1 cellular context compared by ENCODE assay signal in the genomic region with DNA sequence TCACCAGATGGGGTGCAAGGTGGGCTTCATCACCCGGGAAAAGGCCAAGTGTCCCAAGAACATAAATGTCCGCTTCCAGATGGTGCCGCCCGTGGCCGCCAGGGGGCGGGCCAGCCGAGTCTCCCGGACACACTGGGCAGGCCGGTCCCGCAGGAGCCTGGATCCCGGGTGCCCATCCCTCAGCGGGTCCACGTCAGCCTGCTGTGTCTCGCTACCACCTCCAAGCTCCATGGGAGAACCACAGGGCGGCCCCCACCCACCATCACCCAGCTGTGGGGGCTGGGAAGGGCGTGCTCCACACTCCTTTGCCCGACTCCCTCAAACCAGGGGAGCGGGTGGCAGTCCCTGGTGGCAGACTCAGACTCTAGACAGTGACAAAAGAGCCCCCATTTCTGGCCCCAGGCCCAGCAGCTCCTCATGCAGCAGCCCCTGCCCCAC.
TF ChIP-seq lines count a peak whose summit lies in the region.

No MANE protein-coding gene starts in this region.

TF ChIP-seq in HEK293, 187 proteins besides CTCF, POLR2A, EP300 and RAD21 (continued from another document and continues in another):
- TF ChIP-seq, protein P1, sequence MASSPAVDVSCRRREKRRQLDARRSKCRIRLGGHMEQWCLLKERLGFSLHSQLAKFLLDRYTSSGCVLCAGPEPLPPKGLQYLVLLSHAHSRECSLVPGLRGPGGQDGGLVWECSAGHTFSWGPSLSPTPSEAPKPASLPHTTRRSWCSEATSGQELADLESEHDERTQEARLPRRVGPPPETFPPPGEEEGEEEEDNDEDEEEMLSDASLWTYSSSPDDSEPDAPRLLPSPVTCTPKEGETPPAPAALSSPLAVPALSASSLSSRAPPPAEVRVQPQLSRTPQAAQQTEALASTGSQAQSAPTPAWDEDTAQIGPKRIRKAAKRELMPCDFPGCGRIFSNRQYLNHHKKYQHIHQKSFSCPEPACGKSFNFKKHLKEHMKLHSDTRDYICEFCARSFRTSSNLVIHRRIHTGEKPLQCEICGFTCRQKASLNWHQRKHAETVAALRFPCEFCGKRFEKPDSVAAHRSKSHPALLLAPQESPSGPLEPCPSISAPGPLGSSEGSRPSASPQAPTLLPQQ (tag by site-specific recombination; IDR thresholded peaks at IDR 0.05) = 0 out of 2 replicates have a peak, but pooled peaks have one; percentile 20
- no peak for TF ChIP-seq TCF7L2 (IDR thresholded peaks at IDR 0.05; ENCODE audit: borderline replicate concordance, low read depth, low read length)
- no peak for TF ChIP-seq ZNF157 (tag by site-specific recombination; IDR thresholded peaks at IDR 0.05)
- peak; percentile 65; the same call in 1 of the 2 replicates for TF ChIP-seq ZNF423 (tag by site-specific recombination; IDR thresholded peaks at IDR 0.05)
- TF ChIP-seq EGR2 (tag by site-specific recombination; IDR thresholded peaks at IDR 0.05; ENCODE audit: low read depth) = peak; percentile 57; the same call in 1 of the 2 replicates
- TF ChIP-seq, protein P2, sequence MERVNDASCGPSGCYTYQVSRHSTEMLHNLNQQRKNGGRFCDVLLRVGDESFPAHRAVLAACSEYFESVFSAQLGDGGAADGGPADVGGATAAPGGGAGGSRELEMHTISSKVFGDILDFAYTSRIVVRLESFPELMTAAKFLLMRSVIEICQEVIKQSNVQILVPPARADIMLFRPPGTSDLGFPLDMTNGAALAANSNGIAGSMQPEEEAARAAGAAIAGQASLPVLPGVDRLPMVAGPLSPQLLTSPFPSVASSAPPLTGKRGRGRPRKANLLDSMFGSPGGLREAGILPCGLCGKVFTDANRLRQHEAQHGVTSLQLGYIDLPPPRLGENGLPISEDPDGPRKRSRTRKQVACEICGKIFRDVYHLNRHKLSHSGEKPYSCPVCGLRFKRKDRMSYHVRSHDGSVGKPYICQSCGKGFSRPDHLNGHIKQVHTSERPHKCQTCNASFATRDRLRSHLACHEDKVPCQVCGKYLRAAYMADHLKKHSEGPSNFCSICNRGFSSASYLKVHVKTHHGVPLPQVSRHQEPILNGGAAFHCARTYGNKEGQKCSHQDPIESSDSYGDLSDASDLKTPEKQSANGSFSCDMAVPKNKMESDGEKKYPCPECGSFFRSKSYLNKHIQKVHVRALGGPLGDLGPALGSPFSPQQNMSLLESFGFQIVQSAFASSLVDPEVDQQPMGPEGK (tag by site-specific recombination; IDR thresholded peaks at IDR 0.05) = peak; percentile 91
- TF ChIP-seq ZNF629 (tag by site-specific recombination; IDR thresholded peaks at IDR 0.05) = no peak; the same call in 1 of the 2 replicates
- TF ChIP-seq, protein P3, sequence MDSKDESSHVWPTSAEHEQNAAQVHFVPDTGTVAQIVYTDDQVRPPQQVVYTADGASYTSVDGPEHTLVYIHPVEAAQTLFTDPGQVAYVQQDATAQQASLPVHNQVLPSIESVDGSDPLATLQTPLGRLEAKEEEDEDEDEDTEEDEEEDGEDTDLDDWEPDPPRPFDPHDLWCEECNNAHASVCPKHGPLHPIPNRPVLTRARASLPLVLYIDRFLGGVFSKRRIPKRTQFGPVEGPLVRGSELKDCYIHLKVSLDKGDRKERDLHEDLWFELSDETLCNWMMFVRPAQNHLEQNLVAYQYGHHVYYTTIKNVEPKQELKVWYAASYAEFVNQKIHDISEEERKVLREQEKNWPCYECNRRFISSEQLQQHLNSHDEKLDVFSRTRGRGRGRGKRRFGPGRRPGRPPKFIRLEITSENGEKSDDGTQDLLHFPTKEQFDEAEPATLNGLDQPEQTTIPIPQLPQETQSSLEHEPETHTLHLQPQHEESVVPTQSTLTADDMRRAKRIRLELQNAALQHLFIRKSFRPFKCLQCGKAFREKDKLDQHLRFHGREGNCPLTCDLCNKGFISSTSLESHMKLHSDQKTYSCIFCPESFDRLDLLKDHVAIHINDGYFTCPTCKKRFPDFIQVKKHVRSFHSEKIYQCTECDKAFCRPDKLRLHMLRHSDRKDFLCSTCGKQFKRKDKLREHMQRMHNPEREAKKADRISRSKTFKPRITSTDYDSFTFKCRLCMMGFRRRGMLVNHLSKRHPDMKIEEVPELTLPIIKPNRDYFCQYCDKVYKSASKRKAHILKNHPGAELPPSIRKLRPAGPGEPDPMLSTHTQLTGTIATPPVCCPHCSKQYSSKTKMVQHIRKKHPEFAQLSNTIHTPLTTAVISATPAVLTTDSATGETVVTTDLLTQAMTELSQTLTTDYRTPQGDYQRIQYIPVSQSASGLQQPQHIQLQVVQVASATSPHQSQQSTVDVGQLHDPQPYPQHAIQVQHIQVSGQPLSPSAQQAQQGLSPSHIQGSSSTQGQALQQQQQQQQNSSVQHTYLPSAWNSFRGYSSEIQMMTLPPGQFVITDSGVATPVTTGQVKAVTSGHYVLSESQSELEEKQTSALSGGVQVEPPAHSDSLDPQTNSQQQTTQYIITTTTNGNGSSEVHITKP (tag by site-specific recombination; IDR thresholded peaks at IDR 0.05) = no peak
- 0 out of 2 replicates have a peak, but pooled peaks have one; percentile 18 for TF ChIP-seq BCL11B (tag by site-specific recombination; IDR thresholded peaks at IDR 0.05; ENCODE audit: low read depth)
- no peak for TF ChIP-seq SCRT2 (tag by site-specific recombination; IDR thresholded peaks at IDR 0.05)
- TF ChIP-seq SCRT1 (tag by site-specific recombination; IDR thresholded peaks at IDR 0.05; ENCODE audit: borderline replicate concordance) = no peak
- TF ChIP-seq, protein P4, sequence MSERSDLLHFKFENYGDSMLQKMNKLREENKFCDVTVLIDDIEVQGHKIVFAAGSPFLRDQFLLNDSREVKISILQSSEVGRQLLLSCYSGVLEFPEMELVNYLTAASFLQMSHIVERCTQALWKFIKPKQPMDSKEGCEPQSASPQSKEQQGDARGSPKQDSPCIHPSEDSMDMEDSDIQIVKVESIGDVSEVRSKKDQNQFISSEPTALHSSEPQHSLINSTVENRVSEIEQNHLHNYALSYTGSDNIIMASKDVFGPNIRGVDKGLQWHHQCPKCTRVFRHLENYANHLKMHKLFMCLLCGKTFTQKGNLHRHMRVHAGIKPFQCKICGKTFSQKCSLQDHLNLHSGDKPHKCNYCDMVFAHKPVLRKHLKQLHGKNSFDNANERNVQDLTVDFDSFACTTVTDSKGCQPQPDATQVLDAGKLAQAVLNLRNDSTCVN (tag by site-specific recombination; optimal IDR thresholded peaks at IDR 0.05) = peak; percentile 29
- TF ChIP-seq GLI4 (tag by site-specific recombination; IDR thresholded peaks at IDR 0.05) = no peak
- peak; percentile 69 for TF ChIP-seq ZBTB8A (tag by site-specific recombination; IDR thresholded peaks at IDR 0.05)
- TF ChIP-seq, protein P5, sequence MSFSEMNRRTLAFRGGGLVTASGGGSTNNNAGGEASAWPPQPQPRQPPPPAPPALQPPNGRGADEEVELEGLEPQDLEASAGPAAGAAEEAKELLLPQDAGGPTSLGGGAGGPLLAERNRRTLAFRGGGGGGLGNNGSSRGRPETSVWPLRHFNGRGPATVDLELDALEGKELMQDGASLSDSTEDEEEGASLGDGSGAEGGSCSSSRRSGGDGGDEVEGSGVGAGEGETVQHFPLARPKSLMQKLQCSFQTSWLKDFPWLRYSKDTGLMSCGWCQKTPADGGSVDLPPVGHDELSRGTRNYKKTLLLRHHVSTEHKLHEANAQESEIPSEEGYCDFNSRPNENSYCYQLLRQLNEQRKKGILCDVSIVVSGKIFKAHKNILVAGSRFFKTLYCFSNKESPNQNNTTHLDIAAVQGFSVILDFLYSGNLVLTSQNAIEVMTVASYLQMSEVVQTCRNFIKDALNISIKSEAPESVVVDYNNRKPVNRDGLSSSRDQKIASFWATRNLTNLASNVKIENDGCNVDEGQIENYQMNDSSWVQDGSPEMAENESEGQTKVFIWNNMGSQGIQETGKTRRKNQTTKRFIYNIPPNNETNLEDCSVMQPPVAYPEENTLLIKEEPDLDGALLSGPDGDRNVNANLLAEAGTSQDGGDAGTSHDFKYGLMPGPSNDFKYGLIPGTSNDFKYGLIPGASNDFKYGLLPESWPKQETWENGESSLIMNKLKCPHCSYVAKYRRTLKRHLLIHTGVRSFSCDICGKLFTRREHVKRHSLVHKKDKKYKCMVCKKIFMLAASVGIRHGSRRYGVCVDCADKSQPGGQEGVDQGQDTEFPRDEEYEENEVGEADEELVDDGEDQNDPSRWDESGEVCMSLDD (tag by site-specific recombination; IDR thresholded peaks at IDR 0.05) = no peak
- TF ChIP-seq ZBTB17 (tag by site-specific recombination; IDR thresholded peaks at IDR 0.05) = peak; percentile 47; the same call in 1 of the 2 replicates
- TF ChIP-seq ZNF302 (tag by site-specific recombination; IDR thresholded peaks at IDR 0.05; ENCODE audit: low read depth) = no peak
- no peak for TF ChIP-seq ZNF16 (tag by site-specific recombination; IDR thresholded peaks at IDR 0.05; ENCODE audit: low read depth)
- TF ChIP-seq ZFP41 (tag by site-specific recombination; IDR thresholded peaks at IDR 0.05; ENCODE audit: borderline replicate concordance) = no peak
- TF ChIP-seq ZNF677 (tag by site-specific recombination; IDR thresholded peaks at IDR 0.05) = no peak
- TF ChIP-seq SP7 (tag by site-specific recombination; IDR thresholded peaks at IDR 0.05) = peak; percentile 32; the same call in 1 of the 2 replicates
- TF ChIP-seq, protein P6, sequence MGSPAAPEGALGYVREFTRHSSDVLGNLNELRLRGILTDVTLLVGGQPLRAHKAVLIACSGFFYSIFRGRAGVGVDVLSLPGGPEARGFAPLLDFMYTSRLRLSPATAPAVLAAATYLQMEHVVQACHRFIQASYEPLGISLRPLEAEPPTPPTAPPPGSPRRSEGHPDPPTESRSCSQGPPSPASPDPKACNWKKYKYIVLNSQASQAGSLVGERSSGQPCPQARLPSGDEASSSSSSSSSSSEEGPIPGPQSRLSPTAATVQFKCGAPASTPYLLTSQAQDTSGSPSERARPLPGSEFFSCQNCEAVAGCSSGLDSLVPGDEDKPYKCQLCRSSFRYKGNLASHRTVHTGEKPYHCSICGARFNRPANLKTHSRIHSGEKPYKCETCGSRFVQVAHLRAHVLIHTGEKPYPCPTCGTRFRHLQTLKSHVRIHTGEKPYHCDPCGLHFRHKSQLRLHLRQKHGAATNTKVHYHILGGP (tag by site-specific recombination; IDR thresholded peaks at IDR 0.05) = no peak
- TF ChIP-seq ZNF600 (tag by site-specific recombination; IDR thresholded peaks at IDR 0.05) = peak; percentile 44
- no peak for TF ChIP-seq FEZF1 (tag by site-specific recombination; IDR thresholded peaks at IDR 0.05)
- 0 out of 2 replicates have a peak, but pooled peaks have one; percentile 27 for TF ChIP-seq ZEB2 (tag by site-specific recombination; IDR thresholded peaks at IDR 0.05)
- no peak for TF ChIP-seq MZF1 (tag by site-specific recombination; IDR thresholded peaks at IDR 0.05; ENCODE audit: borderline replicate concordance)
- no peak for TF ChIP-seq ZNF768 (tag by site-specific recombination; IDR thresholded peaks at IDR 0.05)
- TF ChIP-seq ZFHX2 (tag by site-specific recombination; conservative IDR thresholded peaks at IDR 0.05) = peak; percentile 81
- peak; percentile 80 for TF ChIP-seq IKZF3 (tag by site-specific recombination; IDR thresholded peaks at IDR 0.05)
- TF ChIP-seq ZNF133 (tag by site-specific recombination; IDR thresholded peaks at IDR 0.05) = no peak
- TF ChIP-seq, protein P7, sequence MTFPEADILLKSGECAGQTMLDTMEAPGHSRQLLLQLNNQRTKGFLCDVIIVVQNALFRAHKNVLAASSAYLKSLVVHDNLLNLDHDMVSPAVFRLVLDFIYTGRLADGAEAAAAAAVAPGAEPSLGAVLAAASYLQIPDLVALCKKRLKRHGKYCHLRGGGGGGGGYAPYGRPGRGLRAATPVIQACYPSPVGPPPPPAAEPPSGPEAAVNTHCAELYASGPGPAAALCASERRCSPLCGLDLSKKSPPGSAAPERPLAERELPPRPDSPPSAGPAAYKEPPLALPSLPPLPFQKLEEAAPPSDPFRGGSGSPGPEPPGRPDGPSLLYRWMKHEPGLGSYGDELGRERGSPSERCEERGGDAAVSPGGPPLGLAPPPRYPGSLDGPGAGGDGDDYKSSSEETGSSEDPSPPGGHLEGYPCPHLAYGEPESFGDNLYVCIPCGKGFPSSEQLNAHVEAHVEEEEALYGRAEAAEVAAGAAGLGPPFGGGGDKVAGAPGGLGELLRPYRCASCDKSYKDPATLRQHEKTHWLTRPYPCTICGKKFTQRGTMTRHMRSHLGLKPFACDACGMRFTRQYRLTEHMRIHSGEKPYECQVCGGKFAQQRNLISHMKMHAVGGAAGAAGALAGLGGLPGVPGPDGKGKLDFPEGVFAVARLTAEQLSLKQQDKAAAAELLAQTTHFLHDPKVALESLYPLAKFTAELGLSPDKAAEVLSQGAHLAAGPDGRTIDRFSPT (tag by site-specific recombination; IDR thresholded peaks at IDR 0.05) = peak; percentile 54
- TF ChIP-seq GLIS1 (tag by site-specific recombination; IDR thresholded peaks at IDR 0.05) = peak; percentile 90
- TF ChIP-seq, protein P8, sequence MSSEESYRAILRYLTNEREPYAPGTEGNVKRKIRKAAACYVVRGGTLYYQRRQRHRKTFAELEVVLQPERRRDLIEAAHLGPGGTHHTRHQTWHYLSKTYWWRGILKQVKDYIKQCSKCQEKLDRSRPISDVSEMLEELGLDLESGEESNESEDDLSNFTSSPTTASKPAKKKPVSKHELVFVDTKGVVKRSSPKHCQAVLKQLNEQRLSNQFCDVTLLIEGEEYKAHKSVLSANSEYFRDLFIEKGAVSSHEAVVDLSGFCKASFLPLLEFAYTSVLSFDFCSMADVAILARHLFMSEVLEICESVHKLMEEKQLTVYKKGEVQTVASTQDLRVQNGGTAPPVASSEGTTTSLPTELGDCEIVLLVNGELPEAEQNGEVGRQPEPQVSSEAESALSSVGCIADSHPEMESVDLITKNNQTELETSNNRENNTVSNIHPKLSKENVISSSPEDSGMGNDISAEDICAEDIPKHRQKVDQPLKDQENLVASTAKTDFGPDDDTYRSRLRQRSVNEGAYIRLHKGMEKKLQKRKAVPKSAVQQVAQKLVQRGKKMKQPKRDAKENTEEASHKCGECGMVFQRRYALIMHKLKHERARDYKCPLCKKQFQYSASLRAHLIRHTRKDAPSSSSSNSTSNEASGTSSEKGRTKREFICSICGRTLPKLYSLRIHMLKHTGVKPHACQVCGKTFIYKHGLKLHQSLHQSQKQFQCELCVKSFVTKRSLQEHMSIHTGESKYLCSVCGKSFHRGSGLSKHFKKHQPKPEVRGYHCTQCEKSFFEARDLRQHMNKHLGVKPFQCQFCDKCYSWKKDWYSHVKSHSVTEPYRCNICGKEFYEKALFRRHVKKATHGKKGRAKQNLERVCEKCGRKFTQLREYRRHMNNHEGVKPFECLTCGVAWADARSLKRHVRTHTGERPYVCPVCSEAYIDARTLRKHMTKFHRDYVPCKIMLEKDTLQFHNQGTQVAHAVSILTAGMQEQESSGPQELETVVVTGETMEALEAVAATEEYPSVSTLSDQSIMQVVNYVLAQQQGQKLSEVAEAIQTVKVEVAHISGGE (tag by site-specific recombination; conservative IDR thresholded peaks at IDR 0.05; ENCODE audit: low read depth) = no peak
- TF ChIP-seq ZNF624 (tag by site-specific recombination; IDR thresholded peaks at IDR 0.05) = no peak
- no peak for TF ChIP-seq ZNF184 (tag by site-specific recombination; IDR thresholded peaks at IDR 0.05)
- TF ChIP-seq, protein P9, sequence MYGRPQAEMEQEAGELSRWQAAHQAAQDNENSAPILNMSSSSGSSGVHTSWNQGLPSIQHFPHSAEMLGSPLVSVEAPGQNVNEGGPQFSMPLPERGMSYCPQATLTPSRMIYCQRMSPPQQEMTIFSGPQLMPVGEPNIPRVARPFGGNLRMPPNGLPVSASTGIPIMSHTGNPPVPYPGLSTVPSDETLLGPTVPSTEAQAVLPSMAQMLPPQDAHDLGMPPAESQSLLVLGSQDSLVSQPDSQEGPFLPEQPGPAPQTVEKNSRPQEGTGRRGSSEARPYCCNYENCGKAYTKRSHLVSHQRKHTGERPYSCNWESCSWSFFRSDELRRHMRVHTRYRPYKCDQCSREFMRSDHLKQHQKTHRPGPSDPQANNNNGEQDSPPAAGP (tag by site-specific recombination; IDR thresholded peaks at IDR 0.05) = peak; percentile 66
- TF ChIP-seq ZNF621 (tag by site-specific recombination; IDR thresholded peaks at IDR 0.05) = no peak
